Comparison of ENCODE assay signal across 2 cellular contexts in genomic region chr14:94041551-94042346, GRCh38.
TF ChIP-seq lines count a peak whose summit lies in the region.

No MANE protein-coding gene starts in this region.

TF ChIP-seq in SK-N-SH treated with all-trans-retinoic acid at 6 μM for 48 hours, 23 proteins besides CTCF, POLR2A, EP300 and RAD21 (continued from another document):
- TF ChIP-seq PATZ1 (CRISPR knock-in tag; IDR thresholded peaks at IDR 0.05; ENCODE audit: borderline replicate concordance), result no peak
- no peak for TF ChIP-seq BACH2 (CRISPR knock-in tag; IDR thresholded peaks at IDR 0.05; ENCODE audit: borderline replicate concordance)
- no peak for TF ChIP-seq TSHZ2 (CRISPR knock-in tag; IDR thresholded peaks at IDR 0.05)
- no peak for TF ChIP-seq ZC3H10 (CRISPR knock-in tag; IDR thresholded peaks at IDR 0.05)
- TF ChIP-seq CSRNP3 (CRISPR knock-in tag; IDR thresholded peaks at IDR 0.05), result no peak
- TF ChIP-seq RARB (CRISPR knock-in tag; IDR thresholded peaks at IDR 0.05), result no peak
- no peak for TF ChIP-seq OSR1 (CRISPR knock-in tag; IDR thresholded peaks at IDR 0.05)
- no peak for TF ChIP-seq ZFP30 (CRISPR knock-in tag; IDR thresholded peaks at IDR 0.05)
- TF ChIP-seq POU6F1 (CRISPR knock-in tag; IDR thresholded peaks at IDR 0.05; ENCODE audit: borderline replicate concordance, low read depth), result no peak
- no peak for TF ChIP-seq TCF4 (CRISPR knock-in tag; IDR thresholded peaks at IDR 0.05; ENCODE audit: borderline replicate concordance)
- no peak for TF ChIP-seq ISL1 (CRISPR knock-in tag; IDR thresholded peaks at IDR 0.05)
- TF ChIP-seq ARNTL (CRISPR knock-in tag; IDR thresholded peaks at IDR 0.05; ENCODE audit: borderline replicate concordance, low read depth), result no peak
- TF ChIP-seq ZNF565 (CRISPR knock-in tag; conservative IDR thresholded peaks at IDR 0.05; ENCODE audit: low read depth), result no peak
- no peak for TF ChIP-seq CSDC2 (CRISPR knock-in tag; IDR thresholded peaks at IDR 0.05)
- TF ChIP-seq ESRRG (CRISPR knock-in tag; IDR thresholded peaks at IDR 0.05), result no peak
- no peak for TF ChIP-seq ZNF8 (CRISPR knock-in tag; IDR thresholded peaks at IDR 0.05)
- TF ChIP-seq CREB5 (CRISPR knock-in tag; IDR thresholded peaks at IDR 0.05; ENCODE audit: low read depth), result no peak
- no peak for TF ChIP-seq SNAI2 (CRISPR knock-in tag; IDR thresholded peaks at IDR 0.05)

TF ChIP-seq in SK-N-SH, 30 proteins besides CTCF, POLR2A, EP300 and RAD21 (continued from another document):
- TF ChIP-seq USF2 (IDR thresholded peaks at IDR 0.05; ENCODE audit: borderline replicate concordance, low read depth, low read length) (no peak), CHD2 (IDR thresholded peaks at IDR 0.05; ENCODE audit: low read length, partially characterized antibody) (no peak), PBX3 (IDR thresholded peaks at IDR 0.05) (no peak), FOXJ3 (CRISPR knock-in tag; IDR thresholded peaks at IDR 0.05) (no peak), JUND (IDR thresholded peaks at IDR 0.05) (no peak), MAX (IDR thresholded peaks at IDR 0.05; ENCODE audit: low read depth) (no peak), RCOR1 (IDR thresholded peaks at IDR 0.05; ENCODE audit: low read length) (no peak), GABPA (IDR thresholded peaks at IDR 0.05; ENCODE audit: low read depth) (no peak), TAF1 (IDR thresholded peaks at IDR 0.05; ENCODE audit: borderline replicate concordance, low read depth, low read length) (no peak), RFX5 (IDR thresholded peaks at IDR 0.05; ENCODE audit: low read length) (no peak)
